ENCODE assay signal across 22 cellular contexts in the genomic region with DNA sequence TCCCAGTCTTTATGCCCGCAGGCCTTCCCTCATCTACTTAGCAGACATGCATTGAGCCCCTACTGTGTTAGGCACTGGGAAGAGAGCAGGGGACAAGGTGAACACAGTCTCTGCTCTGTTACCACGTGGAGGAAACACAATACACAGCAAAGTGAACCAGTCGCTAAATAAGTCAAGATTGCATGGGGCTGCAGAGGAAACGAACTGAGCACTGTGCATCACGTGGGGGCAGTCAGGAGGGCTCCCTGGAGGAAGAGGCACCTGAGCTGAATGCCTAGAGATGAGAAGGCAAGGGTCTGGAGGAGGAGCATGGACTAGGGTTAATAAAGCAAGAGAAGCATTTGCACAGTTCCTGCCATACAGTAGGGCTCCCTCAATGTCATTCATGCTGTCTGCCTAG.
DNase-seq lines count a peak whose midpoint lies in the region; ATAC-seq, FAIRE-seq and TF ChIP-seq lines count a peak whose summit lies in the region.
"Had no signal": no experiment of that assay in that cellular context is flagged by ENCODE, and none has a peak within 500 bp of the region (broad histone marks: within the 10 kb centered on the region; RNA-seq: fewer than 3 reads in every experiment).

No MANE protein-coding gene starts in this region.

- peaks cover 10% of the 10 kb centered on the region; the same call in 1 of the 2 replicates for H3K79me1 ChIP-seq in H1 (ENCODE audit: low read depth, low read length)

- H3K27ac ChIP-seq in HEK293 (ENCODE audit: extremely low read depth, low read depth, low read length) (no peak overlapping the region), H1 (ENCODE audit: low read depth, low read length) (no peak overlapping the region), osteoblast (ENCODE audit: low read depth, low read length) (no peak overlapping the region), coronary artery (no peak overlapping the region)
- H3K27ac ChIP-seq: KMS-11 had no signal

- peaks cover 0 to 19% of the 10 kb centered on the region in 2 experiments; a peak in 1 of 4 replicates for H3K79me2 ChIP-seq in H1 (ENCODE audit: control insufficient read depth in 1 of 2, insufficient read depth in 2 of 2, low read length in 2 of 2)
- no peaks in the 10 kb centered on the region for H3K79me2 ChIP-seq in osteoblast (ENCODE audit: insufficient read depth, low read length)

- H4K8ac ChIP-seq in H1 (ENCODE audit: extremely low read depth, insufficient read depth, low read length), result peak overlapping the region; percentile 19; the same call in 1 of the 2 replicates

- H2BK120ac ChIP-seq in H1 (replicated peaks; ENCODE audit: low read depth, low read length), result no peak overlapping the region

- no peaks in the 10 kb centered on the region for H3K23me2 ChIP-seq in H1 (ENCODE audit: low read depth, low read length)

- H4K20me1 ChIP-seq in H1 (replicated peaks in 1 of 2; ENCODE audit: control insufficient read depth in 1 of 2, insufficient read depth in 2 of 2, low read length in 2 of 2) (peaks cover 1 to 7% of the 10 kb centered on the region in 2 experiments), osteoblast (ENCODE audit: insufficient read depth, low read length) (no peaks in the 10 kb centered on the region)

- CTCF ChIA-PET in HEK293 (lab: Yijun Ruan, JAX), result no interaction called here
- CTCF ChIA-PET in H1 (lab: Charles Lee; ENCODE audit: partially characterized antibody), result interaction anchor here (1.1 to 1.9 kb wide), 4 partner anchors 10 to 71 kb away, joined by 4 to 8 read pairs (median 4); no protein-coding TSS in a partner anchor

- no peak overlapping the region for H3K18ac ChIP-seq in H1 (ENCODE audit: extremely low read depth, low read length)

- ATAC-seq in HG03565 (IDR thresholded peaks at IDR 0.05; ENCODE audit: unreplicated experiment) (no peak), GM18505 (IDR thresholded peaks at IDR 0.05; ENCODE audit: unreplicated experiment) (no peak)
- ATAC-seq: GM12878, GM23338 had no signal

- POLR2A ChIA-PET in HEK293 (lab: Yijun Ruan, JAX), result no interaction called here
- POLR2A ChIA-PET in H1 (lab: Charles Lee; ENCODE audit: partially characterized antibody), result interaction anchor here (1.2 to 1.6 kb wide), 2 partner anchors 15 to 25 kb away, joined by 3 to 4 read pairs; no protein-coding TSS in a partner anchor

- H2AK5ac ChIP-seq in H1 (ENCODE audit: low read depth, low read length), result 0 out of 2 replicates have a peak overlapping the region, but pooled peaks have one; percentile 60

- TF ChIP-seq EP300 in H1 (IDR thresholded peaks at IDR 0.05; ENCODE audit: borderline replicate concordance in 1 of 2, low read depth in 2 of 2, low read length in 2 of 2), result no peak

- no peak overlapping the region for H4K91ac ChIP-seq in H1 (replicated peaks; ENCODE audit: insufficient read length, low read length)

- TF ChIP-seq RAD21 in H1 (IDR thresholded peaks at IDR 0.05 in 1 of 2, conservative IDR thresholded peaks at IDR 0.05 in 1 of 2; ENCODE audit: low read depth in 2 of 2, low read length in 2 of 2), result no peak

- no peak overlapping the region for H3K4me3 ChIP-seq in HEK293 (ENCODE audit: low read depth, low read length)
- H3K4me3 ChIP-seq in H1 (ENCODE audit: extremely low read depth in 1 of 4, insufficient read depth in 2 of 4, low read depth in 3 of 4, low read length in 4 of 4), result no peak overlapping the region
- no peak overlapping the region for H3K4me3 ChIP-seq in osteoblast (ENCODE audit: insufficient read depth, low read length)
- H3K4me3 ChIP-seq in coronary artery, result no peak overlapping the region
- H3K4me3 ChIP-seq: GM12878, GM23338 had no signal

- no peak overlapping the region; a peak in 1 of 7 replicates for H3K9ac ChIP-seq in H1 (replicated peaks in 1 of 4; ENCODE audit: extremely low read depth in 1 of 4, low read depth in 3 of 4, low read length in 3 of 4)
- H3K9ac ChIP-seq: KMS-11 had no signal

- H3K4me1 ChIP-seq in HEK293 (ENCODE audit: control insufficient read depth, insufficient read depth, low read length) (no peaks in the 10 kb centered on the region), H1 (replicated peaks in 1 of 4; ENCODE audit: control insufficient read depth in 3 of 4, insufficient read depth in 4 of 4, low read length in 3 of 4) (no peaks in the 10 kb centered on the region), osteoblast (ENCODE audit: insufficient read depth, low read length) (no peaks in the 10 kb centered on the region)

- peak overlapping the region; percentile 19 for H3K4ac ChIP-seq in H1 (replicated peaks; ENCODE audit: insufficient read length, low read depth, low read length)

- H2AFZ ChIP-seq in H1 (ENCODE audit: low read length) (no peak overlapping the region), osteoblast (ENCODE audit: low read length) (no peak overlapping the region)
- H2AFZ ChIP-seq: GM23338 had no signal

- WGBS in H1 (ENCODE audit: extremely low coverage in 1 of 2, insufficient coverage in 1 of 2, insufficient read length in 1 of 2, insufficient replicate concordance in 2 of 2, low coverage in 1 of 2, low lambda C conversion rate in 2 of 2, missing lambda C conversion rate in 1 of 2), 2 experiments, result 87% methylated on average over 5 of the region's 5 CpGs; no CpG with 5 or more reads in 1 of the 2 experiments

- H2BK5ac ChIP-seq in H1 (ENCODE audit: low read depth, low read length), result peak overlapping the region; percentile 48; the same call in 1 of the 2 replicates

- H3K4me2 ChIP-seq in H1 (ENCODE audit: insufficient read depth in 1 of 2, low read depth in 2 of 2, low read length in 2 of 2) (no peak overlapping the region), osteoblast (ENCODE audit: insufficient read depth, low read length) (no peak overlapping the region)
- H3K4me2 ChIP-seq: GM23338, KMS-11 had no signal

- TF ChIP-seq POLR2A in H1 (IDR thresholded peaks at IDR 0.05; ENCODE audit: control extremely low read depth in 1 of 2, low read depth in 2 of 2, low read length in 2 of 2) (no peak), GM18505 (IDR thresholded peaks at IDR 0.05; ENCODE audit: borderline replicate concordance, extremely low read depth, insufficient read depth, insufficient read length) (no peak)

- H3K9me3 ChIP-seq in HEK293 (ENCODE audit: control insufficient read depth, insufficient read depth, low read depth, low read length) (no peaks in the 10 kb centered on the region), H1 (ENCODE audit: insufficient read depth in 2 of 2, low read depth in 1 of 2, low read length in 1 of 2) (peaks cover 0 to 9% of the 10 kb centered on the region in 2 experiments; a peak in 2 of 4 replicates), osteoblast (ENCODE audit: low read depth, low read length) (peaks cover 3% of the 10 kb centered on the region)

- no peak overlapping the region for H2BK15ac ChIP-seq in H1 (ENCODE audit: low read length)

- H2BK20ac ChIP-seq in H1 (ENCODE audit: low read length), result no peak overlapping the region

- DNase-seq in H1 (ENCODE audit: low read depth in 1 of 2, low spot score in 2 of 2) (no peak), osteoblast (ENCODE audit: insufficient read length, low spot score, missing footprints) (peak; percentile 59), superior temporal gyrus (ENCODE audit: extremely low spot score) (peak; percentile 3), coronary artery (ENCODE audit: low spot score) (no peak), nucleus accumbens (lab: John Stamatoyannopoulos, UW) (no peak)
- DNase-seq: AML-193; C1 segment of cervical spinal cord; CD4-positive, CD25-positive, alpha-beta regulatory T cell; CD8-positive, alpha-beta memory T cell; COR-L47; DMS 273 treated with DMSO at 0.1 percent for 48 hours; DMS53; DND-41; EL; H7 had no signal

- no peak overlapping the region for H3K56ac ChIP-seq in H1 (replicated peaks; ENCODE audit: insufficient read length, low read depth, low read length)

- TF ChIP-seq CTCF in HEK293 (tag by site-specific recombination; IDR thresholded peaks at IDR 0.05) (no peak), H1 (IDR thresholded peaks at IDR 0.05; ENCODE audit: control extremely low read depth in 1 of 3, insufficient read depth in 1 of 3, low read depth in 1 of 3, low read length in 3 of 3) (no peak), osteoblast (IDR thresholded peaks at IDR 0.05; ENCODE audit: extremely low read depth, low read depth, low read length) (no peak), coronary artery (IDR thresholded peaks at IDR 0.05) (no peak)

- no peak overlapping the region for H3K14ac ChIP-seq in H1 (ENCODE audit: insufficient read length)

- H4K5ac ChIP-seq in H1 (ENCODE audit: insufficient read length, low read depth, low read length), result no peak overlapping the region

- no peaks in the 10 kb centered on the region for H3K36me3 ChIP-seq in HEK293 (ENCODE audit: control insufficient read depth in 2 of 2, insufficient read depth in 1 of 2, low read length in 2 of 2)
- peaks cover 0 to 7% (median 0%) of the 10 kb centered on the region in 4 experiments; a peak in 1 of 8 replicates for H3K36me3 ChIP-seq in H1 (ENCODE audit: control insufficient read depth in 2 of 4, insufficient read depth in 4 of 4, low read length in 3 of 4)
- H3K36me3 ChIP-seq in osteoblast (ENCODE audit: insufficient read depth, low read length), result no peaks in the 10 kb centered on the region

- H3K23ac ChIP-seq in H1 (ENCODE audit: insufficient read length), result no peak overlapping the region

- 0 out of 2 replicates have a peak overlapping the region, but pooled peaks have one; percentile 62 for H2BK12ac ChIP-seq in H1 (ENCODE audit: low read depth, low read length)

- FAIRE-seq in H1 (lab: Jason Lieb, UNC), result no peak
- FAIRE-seq: A204.1, GM12878 had no signal

- H3K27me3 ChIP-seq in H1 (replicated peaks in 1 of 4; ENCODE audit: control insufficient read depth in 3 of 4, extremely low read depth in 1 of 4, insufficient read depth in 3 of 4, low read length in 3 of 4) (no peaks in the 10 kb centered on the region), osteoblast (ENCODE audit: insufficient read depth, low read length) (peaks cover 4% of the 10 kb centered on the region)

TF ChIP-seq in HEK293, 187 proteins besides CTCF, POLR2A, EP300 and RAD21 (continues in another document):
- TF ChIP-seq ZIC2 (tag by site-specific recombination; IDR thresholded peaks at IDR 0.05), result peak; percentile 37; the same call in 1 of the 2 replicates

TF ChIP-seq in H1, 55 proteins besides CTCF, POLR2A, EP300 and RAD21 (continues in another document):
- TF ChIP-seq KDM1A (IDR thresholded peaks at IDR 0.05; ENCODE audit: borderline replicate concordance, low read length) (no peak), NANOG (IDR thresholded peaks at IDR 0.05; ENCODE audit: insufficient read depth, low read depth, low read length, poor library complexity, severe bottlenecking) (no peak), EZH2 (IDR thresholded peaks at IDR 0.05; ENCODE audit: low read depth, low read length, severe bottlenecking) (no peak), SIRT6 (IDR thresholded peaks at IDR 0.05; ENCODE audit: low read length) (no peak), CREB1 (IDR thresholded peaks at IDR 0.05) (no peak), GABPA (IDR thresholded peaks at IDR 0.05; ENCODE audit: borderline replicate concordance, insufficient read depth, low read length) (no peak), POU5F1 (IDR thresholded peaks at IDR 0.05; ENCODE audit: low read depth, low read length) (no peak), TCF12 (IDR thresholded peaks at IDR 0.05; ENCODE audit: low read depth, low read length) (no peak), TAF1 (IDR thresholded peaks at IDR 0.05; ENCODE audit: low read depth, low read length) (no peak), NRF1 (IDR thresholded peaks at IDR 0.05; ENCODE audit: low read depth, low read length) (no peak)

Comparison
In these comparisons a context has a peak if more than half of its experiments do, and no peak if none do; other contexts are left out.
1. DNase-seq: peak in osteoblast (single experiment) and superior temporal gyrus (single experiment); none in H1 (0 of 2), coronary artery (single experiment) and nucleus accumbens (0 of 56).